Comparison of ENCODE assay signal across 39 cellular contexts in the genomic region with DNA sequence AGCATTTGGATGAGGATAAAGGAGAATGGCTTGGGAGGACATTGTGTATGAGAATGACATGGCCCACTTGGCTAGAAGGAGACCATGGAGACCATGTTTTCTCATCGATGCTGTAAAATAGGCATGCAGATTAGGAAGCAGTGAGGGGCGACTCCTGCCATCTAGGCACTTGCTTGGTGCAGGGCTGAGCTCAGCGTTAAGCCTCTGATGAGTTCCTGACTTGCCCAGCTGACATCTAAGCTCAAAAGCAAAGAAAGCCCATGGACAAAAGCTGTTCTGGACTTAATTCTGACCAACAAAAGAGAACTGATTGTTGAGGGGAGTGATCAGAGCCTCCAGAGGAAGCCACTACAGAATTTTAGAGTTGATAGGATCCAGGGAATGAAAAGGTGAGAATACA.
"Had no signal": no experiment of that assay in that cellular context is flagged by ENCODE, and none has a peak within 500 bp of the region (broad histone marks: within the 10 kb centered on the region; RNA-seq: fewer than 3 reads in every experiment).

No MANE protein-coding gene starts in this region.

- H3K27ac ChIP-seq: adrenal gland, ascending aorta, body of pancreas, brain microvascular endothelial cell, breast epithelium, cardiac muscle cell had no signal

- H3K36me3 ChIP-seq: adrenal gland, ascending aorta, brain microvascular endothelial cell, breast epithelium, cardiac muscle cell had no signal

- FAIRE-seq: astrocyte, bronchial epithelial cell had no signal

- DNase-seq: activated effector memory CD4-positive, alpha-beta T cell treated with anti-CD3 and anti-CD28 coated beads, Interleukin-2, amount 50 U/mL, for 16 hours; activated effector memory CD4-positive, alpha-beta T cell treated with Interleukin-2 at 50 U/mL for 16 hours; activated gamma-delta T cell; activated gamma-delta T cell treated with Interleukin-2 at 50 U/mL for 16 hours; activated naive CD4-positive, alpha-beta T cell; activated naive CD4-positive, alpha-beta T cell treated with anti-CD3 and anti-CD28 coated beads for 36 hours; activated naive CD4-positive, alpha-beta T cell treated with anti-CD3 and anti-CD28 coated beads, Interleukin-2, amount 10 ng/mL, durations not matched to agents 7 days and 5 days; activated naive CD4-positive, alpha-beta T cell treated with anti-CD3 and anti-CD28 coated beads, Interleukin-2, amount 50 U/mL, for 16 hours; activated naive CD4-positive, alpha-beta T cell treated with Interleukin-2 at 50 U/mL for 16 hours; activated naive CD8-positive, alpha-beta T cell treated with anti-CD3 and anti-CD28 coated beads for 36 hours; activated naive CD8-positive, alpha-beta T cell treated with anti-CD3 and anti-CD28 coated beads, Interleukin-2, amount 10 ng/mL, durations not matched to agents 7 days and 5 days; activated naive CD8-positive, alpha-beta T cell treated with anti-CD3 and anti-CD28 coated beads, Interleukin-2, amount 50 U/mL, for 24 hours; activated T-cell treated with anti-CD3 and anti-CD28 coated beads, Interleukin-2, amount 50 U/mL, for 24 hours; activated T-cell treated with anti-CD3 and anti-CD28 coated beads, Interleukin-2, amount 50 U/mL, for 4 hours; activated T-cell treated with anti-CD3 and anti-CD28 coated beads, Interleukin-2, amount 50 U/mL, for 48 hours; activated T-cell treated with anti-CD3 and anti-CD28 coated beads, Interleukin-2, amount 50 U/mL, for 72 hours; adrenal gland; amniotic stem cell; amygdala; anterior cingulate cortex; aorta; body of pancreas; brain microvascular endothelial cell; caudate nucleus; central memory CD4-positive, alpha-beta T cell; cerebellar nuclear complex had no signal

- H3K27me3 Mint-ChIP-seq: activated naive CD8-positive, alpha-beta T cell treated with anti-CD3 and anti-CD28 coated beads for 36 hours; activated naive CD8-positive, alpha-beta T cell treated with anti-CD3 and anti-CD28 coated beads, Interleukin-2, amount 50 U/mL, for 24 hours; activated T-cell treated with anti-CD3 and anti-CD28 coated beads, Interleukin-2, amount 50 U/mL, for 24 hours had no signal

- H3K9me3 Mint-ChIP-seq: activated naive CD4-positive, alpha-beta T cell treated with anti-CD3 and anti-CD28 coated beads for 36 hours; activated naive CD4-positive, alpha-beta T cell treated with anti-CD3 and anti-CD28 coated beads, Interleukin-2, amount 10 ng/mL, durations not matched to agents 7 days and 5 days; activated naive CD4-positive, alpha-beta T cell treated with anti-CD3 and anti-CD28 coated beads, Interleukin-2, amount 50 U/mL, for 24 hours; activated naive CD4-positive, alpha-beta T cell treated with anti-CD3 and anti-CD28 coated beads, Interleukin-2, amount 50 U/mL, for 72 hours; activated naive CD8-positive, alpha-beta T cell treated with anti-CD3 and anti-CD28 coated beads for 36 hours; activated naive CD8-positive, alpha-beta T cell treated with anti-CD3 and anti-CD28 coated beads, Interleukin-2, amount 10 ng/mL, durations not matched to agents 7 days and 5 days; activated naive CD8-positive, alpha-beta T cell treated with anti-CD3 and anti-CD28 coated beads, Interleukin-2, amount 50 U/mL, for 24 hours; activated T-cell treated with anti-CD3 and anti-CD28 coated beads, Interleukin-2, amount 50 U/mL, for 24 hours; activated T-cell treated with anti-CD3 and anti-CD28 coated beads, Interleukin-2, amount 50 U/mL, for 4 hours; activated T-cell treated with anti-CD3 and anti-CD28 coated beads, Interleukin-2, amount 50 U/mL, for 72 hours; activated T-helper 1 cell treated with anti-CD3 and anti-CD28 coated beads, Interleukin-12 subunit alpha, Interleukin-12 subunit beta, Interleukin-2, Interleukin-4 antibody, amounts not matched to agents 30 ng/mL and 10 ng/mL and 1 ng/mL, durations not matched to agents 14 hours and 24 hours and 36 hours; activated T-helper 17 cell treated with anti-CD3 and anti-CD28 coated beads, Interleukin-2, amount 50 U/mL, for 72 hours; activated T-helper 2 cell treated with anti-CD3 and anti-CD28 coated beads, Interferon-gamma antibody, Interleukin-2, Interleukin-4, amounts not matched to agents 10 μg/mL and 5 μg/mL and 100 μg/mL, durations not matched to agents 14 hours and 24 hours and 36 hours; central memory CD8-positive, alpha-beta T cell had no signal

- H3K36me3 Mint-ChIP-seq: activated naive CD4-positive, alpha-beta T cell treated with anti-CD3 and anti-CD28 coated beads, Interleukin-2, amount 10 ng/mL, durations not matched to agents 7 days and 5 days; activated naive CD4-positive, alpha-beta T cell treated with anti-CD3 and anti-CD28 coated beads, Interleukin-2, amount 50 U/mL, for 72 hours; activated naive CD8-positive, alpha-beta T cell treated with anti-CD3 and anti-CD28 coated beads for 36 hours; activated naive CD8-positive, alpha-beta T cell treated with anti-CD3 and anti-CD28 coated beads, Interleukin-2, amount 10 ng/mL, durations not matched to agents 7 days and 5 days; brain had no signal

- H3K4me3 Mint-ChIP-seq: activated naive CD4-positive, alpha-beta T cell treated with anti-CD3 and anti-CD28 coated beads for 36 hours; activated naive CD4-positive, alpha-beta T cell treated with anti-CD3 and anti-CD28 coated beads, Interleukin-2, amount 10 ng/mL, durations not matched to agents 7 days and 5 days; activated naive CD4-positive, alpha-beta T cell treated with anti-CD3 and anti-CD28 coated beads, Interleukin-2, amount 50 U/mL, for 24 hours; activated naive CD8-positive, alpha-beta T cell; activated naive CD8-positive, alpha-beta T cell treated with anti-CD3 and anti-CD28 coated beads for 36 hours; activated naive CD8-positive, alpha-beta T cell treated with anti-CD3 and anti-CD28 coated beads, Interleukin-2, amount 10 ng/mL, durations not matched to agents 7 days and 5 days; activated naive CD8-positive, alpha-beta T cell treated with anti-CD3 and anti-CD28 coated beads, Interleukin-2, amount 50 U/mL, for 24 hours; activated T-cell treated with anti-CD3 and anti-CD28 coated beads, Interleukin-2, amount 50 U/mL, for 24 hours; activated T-cell treated with anti-CD3 and anti-CD28 coated beads, Interleukin-2, amount 50 U/mL, for 4 hours; activated T-cell treated with anti-CD3 and anti-CD28 coated beads, Interleukin-2, amount 50 U/mL, for 72 hours; activated T-helper 1 cell treated with anti-CD3 and anti-CD28 coated beads, Interleukin-12 subunit alpha, Interleukin-12 subunit beta, Interleukin-2, Interleukin-4 antibody, amounts not matched to agents 30 ng/mL and 10 ng/mL and 1 ng/mL, durations not matched to agents 14 hours and 24 hours and 36 hours; activated T-helper 17 cell treated with anti-CD3 and anti-CD28 coated beads, Interleukin-2, amount 50 U/mL, for 72 hours; brain; central memory CD8-positive, alpha-beta T cell had no signal

- ATAC-seq: activated naive CD4-positive, alpha-beta T cell treated with anti-CD3 and anti-CD28 coated beads, Interleukin-2, amount 50 U/mL, for 72 hours; activated naive CD8-positive, alpha-beta T cell treated with anti-CD3 and anti-CD28 coated beads, Interleukin-2, amount 50 U/mL, for 24 hours; activated T-cell treated with anti-CD3 and anti-CD28 coated beads, Interleukin-2, amount 50 U/mL, for 4 hours; activated T-cell treated with anti-CD3 and anti-CD28 coated beads, Interleukin-2, amount 50 U/mL, for 72 hours; activated T-helper 17 cell treated with anti-CD3 and anti-CD28 coated beads, Interleukin-2, amount 50 U/mL, for 72 hours; body of pancreas had no signal

- H3K4me1 Mint-ChIP-seq: activated naive CD4-positive, alpha-beta T cell treated with anti-CD3 and anti-CD28 coated beads, Interleukin-2, amount 10 ng/mL, durations not matched to agents 7 days and 5 days; activated naive CD4-positive, alpha-beta T cell treated with anti-CD3 and anti-CD28 coated beads, Interleukin-2, amount 50 U/mL, for 24 hours; activated naive CD8-positive, alpha-beta T cell treated with anti-CD3 and anti-CD28 coated beads for 36 hours; activated naive CD8-positive, alpha-beta T cell treated with anti-CD3 and anti-CD28 coated beads, Interleukin-2, amount 10 ng/mL, durations not matched to agents 7 days and 5 days; activated naive CD8-positive, alpha-beta T cell treated with anti-CD3 and anti-CD28 coated beads, Interleukin-2, amount 50 U/mL, for 24 hours; activated T-helper 17 cell treated with anti-CD3 and anti-CD28 coated beads, Interleukin-2, amount 50 U/mL, for 72 hours; central memory CD8-positive, alpha-beta T cell had no signal

- H3K9me3 ChIP-seq: adrenal gland, ascending aorta, body of pancreas, breast epithelium had no signal

- H3K27ac Mint-ChIP-seq: activated naive CD4-positive, alpha-beta T cell treated with anti-CD3 and anti-CD28 coated beads for 36 hours; activated naive CD4-positive, alpha-beta T cell treated with anti-CD3 and anti-CD28 coated beads, Interleukin-2, amount 10 ng/mL, durations not matched to agents 7 days and 5 days; activated naive CD4-positive, alpha-beta T cell treated with anti-CD3 and anti-CD28 coated beads, Interleukin-2, amount 50 U/mL, for 24 hours; activated naive CD8-positive, alpha-beta T cell; activated naive CD8-positive, alpha-beta T cell treated with anti-CD3 and anti-CD28 coated beads for 36 hours; activated naive CD8-positive, alpha-beta T cell treated with anti-CD3 and anti-CD28 coated beads, Interleukin-2, amount 10 ng/mL, durations not matched to agents 7 days and 5 days; activated naive CD8-positive, alpha-beta T cell treated with anti-CD3 and anti-CD28 coated beads, Interleukin-2, amount 50 U/mL, for 24 hours; activated T-cell treated with anti-CD3 and anti-CD28 coated beads, Interleukin-2, amount 50 U/mL, for 24 hours; activated T-cell treated with anti-CD3 and anti-CD28 coated beads, Interleukin-2, amount 50 U/mL, for 72 hours; activated T-helper 17 cell treated with anti-CD3 and anti-CD28 coated beads, Interleukin-2, amount 50 U/mL, for 72 hours; activated T-helper 2 cell treated with anti-CD3 and anti-CD28 coated beads, Interferon-gamma antibody, Interleukin-2, Interleukin-4, amounts not matched to agents 10 μg/mL and 5 μg/mL and 100 μg/mL, durations not matched to agents 14 hours and 24 hours and 36 hours had no signal

- H3K4me1 ChIP-seq: adrenal gland, ascending aorta, body of pancreas, breast epithelium had no signal

- H3K27me3 ChIP-seq: adrenal gland, ascending aorta, body of pancreas, breast epithelium had no signal

- H3K4me3 ChIP-seq: adrenal gland, ascending aorta, body of pancreas, breast epithelium, cardiac muscle cell had no signal
